In genomic region chr9:110116543-110116885, GRCh38 we compare ENCODE assay signal across 10 cellular contexts.
DNase-seq lines count a peak whose midpoint lies in the region; ATAC-seq, FAIRE-seq and TF ChIP-seq lines count a peak whose summit lies in the region.
"Had no signal": no experiment of that assay in that cellular context is flagged by ENCODE, and none has a peak within 500 bp of the region (broad histone marks: within the 10 kb centered on the region; RNA-seq: fewer than 3 reads in every experiment).

No MANE protein-coding gene starts in this region.

- H3K4me1 ChIP-seq in RWPE2 (ENCODE audit: insufficient read depth, poor library complexity, severe bottlenecking) (peaks cover 48% of the 10 kb centered on the region), smooth muscle cell (ENCODE audit: low read depth) (no peaks in the 10 kb centered on the region)
- H3K4me1 ChIP-seq in naive thymus-derived CD4-positive, alpha-beta T cell (ENCODE audit: control insufficient read depth in 2 of 2, insufficient read depth in 2 of 2, low read length in 2 of 2): no peaks in the 10 kb centered on the region

- intact Hi-C loops in left cardiac atrium (cut with DNase I): no loop called here
- intact Hi-C loops in naive thymus-derived CD4-positive, alpha-beta T cell (cut with micrococcal nuclease): no loop called here

- H3K4me3 ChIP-seq in RWPE2 (ENCODE audit: severe bottlenecking) (no peak overlapping the region), smooth muscle cell (no peak overlapping the region)
- no peak overlapping the region for H3K4me3 ChIP-seq in naive thymus-derived CD4-positive, alpha-beta T cell (ENCODE audit: low read length)

- DNase-seq in H54 (ENCODE audit: insufficient read length, low spot score) (no peak), RWPE2 (ENCODE audit: low spot score) (no peak), left cardiac atrium (no peak), smooth muscle cell (lab: John Stamatoyannopoulos, UW; ENCODE audit: unreplicated experiment) (no peak)
- no peak for DNase-seq in naive thymus-derived CD4-positive, alpha-beta T cell
- no peak for DNase-seq in stimulated activated CD4-positive, alpha-beta T cell treated with anti-CD3 and anti-CD28 coated beads, Interleukin-4, amount 100 ng/mL, for 4 hours
- DNase-seq in stimulated activated naive CD4-positive, alpha-beta T cell treated with Interleukin-2 at 50 U/mL for 16 hours (lab: John Stamatoyannopoulos, UW): no peak
- DNase-seq in activated T-cell treated with anti-CD3 and anti-CD28 coated beads, Interleukin-2, amount 50 U/mL, for 1 hour: no peak
- DNase-seq: activated T-cell treated with anti-CD3 and anti-CD28 coated beads, Interleukin-2, amount 50 U/mL, for 4 hours had no signal

- no peaks in the 10 kb centered on the region for H3K27me3 ChIP-seq in RWPE2 (ENCODE audit: insufficient read depth, poor library complexity, severe bottlenecking)
- H3K27me3 ChIP-seq in smooth muscle cell (ENCODE audit: low read depth): no peaks in the 10 kb centered on the region
- no peaks in the 10 kb centered on the region for H3K27me3 ChIP-seq in naive thymus-derived CD4-positive, alpha-beta T cell (ENCODE audit: control insufficient read depth in 2 of 2, insufficient read depth in 2 of 2, low read length in 2 of 2)

- 24% methylated on average over 3 of the region's 3 CpGs for WGBS in smooth muscle cell (ENCODE audit: low lambda C conversion rate)

- H3K4me3 Mint-ChIP-seq in naive thymus-derived CD4-positive, alpha-beta T cell: no peak overlapping the region
- H3K4me3 Mint-ChIP-seq: activated T-cell treated with anti-CD3 and anti-CD28 coated beads, Interleukin-2, amount 50 U/mL, for 4 hours had no signal

- TF ChIP-seq CTCF in RWPE2 (IDR thresholded peaks at IDR 0.05; ENCODE audit: poor library complexity, severe bottlenecking): no peak
- no peak for TF ChIP-seq CTCF in smooth muscle cell (IDR thresholded peaks at IDR 0.05; ENCODE audit: borderline replicate concordance, insufficient read depth, poor library complexity, severe bottlenecking)

- H3K27me3 Mint-ChIP-seq in naive thymus-derived CD4-positive, alpha-beta T cell: no peaks in the 10 kb centered on the region

- FAIRE-seq in H54 (lab: Jason Lieb, UNC): peak; percentile 36
- FAIRE-seq: islet of Langerhans had no signal

- H3K4me1 Mint-ChIP-seq in naive thymus-derived CD4-positive, alpha-beta T cell: peaks cover 0 to 25% (median 0%) of the 10 kb centered on the region in 7 donors

- CTCF ChIA-PET in naive thymus-derived CD4-positive, alpha-beta T cell (lab: Charles Lee): no interaction called here

- H2AFZ ChIP-seq in smooth muscle cell (ENCODE audit: low read depth): no peak overlapping the region

- peaks cover 19% of the 10 kb centered on the region for H3K79me2 ChIP-seq in smooth muscle cell (ENCODE audit: low read depth)

- H3K27ac ChIP-seq in RWPE2 (ENCODE audit: poor library complexity, severe bottlenecking): peak overlapping the region; percentile 96
- H3K27ac ChIP-seq in smooth muscle cell (ENCODE audit: low read depth): peak overlapping the region; percentile 93
- H3K27ac ChIP-seq in naive thymus-derived CD4-positive, alpha-beta T cell (ENCODE audit: low read depth, low read length): no peak overlapping the region

- TF ChIP-seq POLR2A in H54 (IDR thresholded peaks at IDR 0.05; ENCODE audit: low read depth, low read length): no peak

- POLR2A ChIA-PET in naive thymus-derived CD4-positive, alpha-beta T cell (lab: Charles Lee): no interaction called here

- H3K36me3 ChIP-seq in RWPE2 (ENCODE audit: low read depth) (peaks cover 22% of the 10 kb centered on the region), smooth muscle cell (ENCODE audit: low read depth) (no peaks in the 10 kb centered on the region)
- H3K36me3 ChIP-seq in naive thymus-derived CD4-positive, alpha-beta T cell (ENCODE audit: control insufficient read depth in 2 of 3, insufficient read depth in 3 of 3, low read length in 3 of 3): no peaks in the 10 kb centered on the region

- H3K9ac ChIP-seq in smooth muscle cell (ENCODE audit: low read depth): peak overlapping the region; percentile 32

- H3K9me3 ChIP-seq in RWPE2 (ENCODE audit: severe bottlenecking) (no peaks in the 10 kb centered on the region), smooth muscle cell (replicated peaks; ENCODE audit: low read depth) (no peaks in the 10 kb centered on the region)
- H3K9me3 ChIP-seq in naive thymus-derived CD4-positive, alpha-beta T cell (ENCODE audit: control insufficient read depth in 2 of 3, low read length in 3 of 3): no peaks in the 10 kb centered on the region

- H3K27ac Mint-ChIP-seq in naive thymus-derived CD4-positive, alpha-beta T cell: no peak overlapping the region

- peaks cover 13% of the 10 kb centered on the region for H3F3A ChIP-seq in smooth muscle cell (ENCODE audit: low read depth)

- ATAC-seq in RWPE2 (ENCODE audit: low read depth): peak; percentile 75
- ATAC-seq in left cardiac atrium: peak; percentile 27 to 60
- no peak for ATAC-seq in naive thymus-derived CD4-positive, alpha-beta T cell
- ATAC-seq: activated T-cell treated with anti-CD3 and anti-CD28 coated beads, Interleukin-2, amount 50 U/mL, for 4 hours had no signal

- H4K20me1 ChIP-seq in smooth muscle cell (ENCODE audit: low read depth): peaks cover 4% of the 10 kb centered on the region

- peaks cover 0 to 5% (median 0%) of the 10 kb centered on the region in 5 donors for H3K36me3 Mint-ChIP-seq in naive thymus-derived CD4-positive, alpha-beta T cell

- H3K9me3 Mint-ChIP-seq in naive thymus-derived CD4-positive, alpha-beta T cell: peaks cover 0 to 1% (median 0%) of the 10 kb centered on the region in 11 donors
- H3K9me3 Mint-ChIP-seq: activated T-cell treated with anti-CD3 and anti-CD28 coated beads, Interleukin-2, amount 50 U/mL, for 4 hours had no signal

- H3K4me2 ChIP-seq in smooth muscle cell: peak overlapping the region; percentile 63
